In the genomic region with DNA sequence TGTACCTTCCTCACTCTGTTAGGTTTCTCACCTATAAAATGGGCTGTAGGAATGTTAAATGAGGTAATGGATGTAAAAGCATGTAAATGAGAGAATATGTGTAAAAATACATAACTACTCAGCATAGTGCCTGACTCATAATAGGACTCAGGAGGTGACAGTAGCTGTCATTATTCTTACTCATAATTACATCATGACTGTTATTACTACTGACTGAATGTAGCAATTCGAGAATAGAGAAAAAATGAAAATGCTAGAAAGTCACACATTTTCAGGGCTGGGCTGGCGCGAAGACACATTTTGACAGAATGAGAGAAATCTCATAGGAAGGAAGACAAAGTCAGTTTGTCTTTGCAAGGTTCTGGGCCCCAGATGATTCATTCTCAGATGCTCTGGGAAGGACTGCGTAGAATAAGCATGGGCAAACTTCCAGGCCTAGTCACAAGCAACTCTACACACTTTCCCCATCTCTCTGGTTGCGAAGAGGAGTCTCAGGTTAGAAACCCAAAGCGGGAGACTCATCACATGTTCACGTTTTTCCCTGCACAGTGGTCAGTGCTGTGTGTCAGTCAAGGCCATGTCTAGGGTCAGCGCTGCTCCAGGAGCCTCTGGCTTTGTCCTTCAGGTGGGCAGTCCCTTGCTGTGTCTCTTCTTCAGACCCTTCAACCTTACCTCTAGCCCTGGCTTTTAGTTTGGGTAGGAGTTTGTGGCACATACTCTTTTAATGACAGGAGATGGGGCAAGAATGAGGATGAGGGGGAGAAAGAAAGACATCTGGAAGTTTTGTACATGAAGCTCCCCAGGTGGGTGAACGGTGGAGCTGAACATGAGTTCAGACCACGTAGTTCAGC, we compare ENCODE assay signal across 1 cellular context.
TF ChIP-seq lines count a peak whose summit lies in the region.

No MANE protein-coding gene starts in this region.

TF ChIP-seq in GM12878, 131 proteins besides CTCF, POLR2A, EP300 and RAD21 (continued from another document and continues in another):
- TF ChIP-seq ZBTB4 (CRISPR knock-in tag; IDR thresholded peaks at IDR 0.05) = no peak
- peak; percentile 83; the same call in 1 of the 2 replicates for TF ChIP-seq IRF4 (IDR thresholded peaks at IDR 0.05; ENCODE audit: low read depth, low read length)
- TF ChIP-seq CREM (IDR thresholded peaks at IDR 0.05; ENCODE audit: low read depth) = peak; percentile 95
- 0 out of 2 replicates have a peak, but pooled peaks have one; percentile 19 for TF ChIP-seq CBX5 (IDR thresholded peaks at IDR 0.05; ENCODE audit: low read depth)
- TF ChIP-seq TBL1XR1 (IDR thresholded peaks at IDR 0.05; ENCODE audit: low read depth, low read length) = no peak
- no peak for TF ChIP-seq RBBP5 (conservative IDR thresholded peaks at IDR 0.05)
- peak; percentile 60 to 63; a peak in 3 of 4 replicates for TF ChIP-seq IKZF2 (IDR thresholded peaks at IDR 0.05)
- TF ChIP-seq, protein P1, sequence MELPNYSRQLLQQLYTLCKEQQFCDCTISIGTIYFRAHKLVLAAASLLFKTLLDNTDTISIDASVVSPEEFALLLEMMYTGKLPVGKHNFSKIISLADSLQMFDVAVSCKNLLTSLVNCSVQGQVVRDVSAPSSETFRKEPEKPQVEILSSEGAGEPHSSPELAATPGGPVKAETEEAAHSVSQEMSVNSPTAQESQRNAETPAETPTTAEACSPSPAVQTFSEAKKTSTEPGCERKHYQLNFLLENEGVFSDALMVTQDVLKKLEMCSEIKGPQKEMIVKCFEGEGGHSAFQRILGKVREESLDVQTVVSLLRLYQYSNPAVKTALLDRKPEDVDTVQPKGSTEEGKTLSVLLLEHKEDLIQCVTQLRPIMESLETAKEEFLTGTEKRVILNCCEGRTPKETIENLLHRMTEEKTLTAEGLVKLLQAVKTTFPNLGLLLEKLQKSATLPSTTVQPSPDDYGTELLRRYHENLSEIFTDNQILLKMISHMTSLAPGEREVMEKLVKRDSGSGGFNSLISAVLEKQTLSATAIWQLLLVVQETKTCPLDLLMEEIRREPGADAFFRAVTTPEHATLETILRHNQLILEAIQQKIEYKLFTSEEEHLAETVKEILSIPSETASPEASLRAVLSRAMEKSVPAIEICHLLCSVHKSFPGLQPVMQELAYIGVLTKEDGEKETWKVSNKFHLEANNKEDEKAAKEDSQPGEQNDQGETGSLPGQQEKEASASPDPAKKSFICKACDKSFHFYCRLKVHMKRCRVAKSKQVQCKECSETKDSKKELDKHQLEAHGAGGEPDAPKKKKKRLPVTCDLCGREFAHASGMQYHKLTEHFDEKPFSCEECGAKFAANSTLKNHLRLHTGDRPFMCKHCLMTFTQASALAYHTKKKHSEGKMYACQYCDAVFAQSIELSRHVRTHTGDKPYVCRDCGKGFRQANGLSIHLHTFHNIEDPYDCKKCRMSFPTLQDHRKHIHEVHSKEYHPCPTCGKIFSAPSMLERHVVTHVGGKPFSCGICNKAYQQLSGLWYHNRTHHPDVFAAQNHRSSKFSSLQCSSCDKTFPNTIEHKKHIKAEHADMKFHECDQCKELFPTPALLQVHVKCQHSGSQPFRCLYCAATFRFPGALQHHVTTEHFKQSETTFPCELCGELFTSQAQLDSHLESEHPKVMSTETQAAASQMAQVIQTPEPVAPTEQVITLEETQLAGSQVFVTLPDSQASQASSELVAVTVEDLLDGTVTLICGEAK (IDR thresholded peaks at IDR 0.05; ENCODE audit: borderline replicate concordance) = no peak
- TF ChIP-seq ESRRA (IDR thresholded peaks at IDR 0.05; ENCODE audit: low read length) = no peak
- no peak for TF ChIP-seq ZSCAN29 (IDR thresholded peaks at IDR 0.05)
- TF ChIP-seq FOXM1 (IDR thresholded peaks at IDR 0.05; ENCODE audit: low read depth, low read length) = peak; percentile 89; the same call in 1 of the 2 replicates
- TF ChIP-seq, protein P2, sequence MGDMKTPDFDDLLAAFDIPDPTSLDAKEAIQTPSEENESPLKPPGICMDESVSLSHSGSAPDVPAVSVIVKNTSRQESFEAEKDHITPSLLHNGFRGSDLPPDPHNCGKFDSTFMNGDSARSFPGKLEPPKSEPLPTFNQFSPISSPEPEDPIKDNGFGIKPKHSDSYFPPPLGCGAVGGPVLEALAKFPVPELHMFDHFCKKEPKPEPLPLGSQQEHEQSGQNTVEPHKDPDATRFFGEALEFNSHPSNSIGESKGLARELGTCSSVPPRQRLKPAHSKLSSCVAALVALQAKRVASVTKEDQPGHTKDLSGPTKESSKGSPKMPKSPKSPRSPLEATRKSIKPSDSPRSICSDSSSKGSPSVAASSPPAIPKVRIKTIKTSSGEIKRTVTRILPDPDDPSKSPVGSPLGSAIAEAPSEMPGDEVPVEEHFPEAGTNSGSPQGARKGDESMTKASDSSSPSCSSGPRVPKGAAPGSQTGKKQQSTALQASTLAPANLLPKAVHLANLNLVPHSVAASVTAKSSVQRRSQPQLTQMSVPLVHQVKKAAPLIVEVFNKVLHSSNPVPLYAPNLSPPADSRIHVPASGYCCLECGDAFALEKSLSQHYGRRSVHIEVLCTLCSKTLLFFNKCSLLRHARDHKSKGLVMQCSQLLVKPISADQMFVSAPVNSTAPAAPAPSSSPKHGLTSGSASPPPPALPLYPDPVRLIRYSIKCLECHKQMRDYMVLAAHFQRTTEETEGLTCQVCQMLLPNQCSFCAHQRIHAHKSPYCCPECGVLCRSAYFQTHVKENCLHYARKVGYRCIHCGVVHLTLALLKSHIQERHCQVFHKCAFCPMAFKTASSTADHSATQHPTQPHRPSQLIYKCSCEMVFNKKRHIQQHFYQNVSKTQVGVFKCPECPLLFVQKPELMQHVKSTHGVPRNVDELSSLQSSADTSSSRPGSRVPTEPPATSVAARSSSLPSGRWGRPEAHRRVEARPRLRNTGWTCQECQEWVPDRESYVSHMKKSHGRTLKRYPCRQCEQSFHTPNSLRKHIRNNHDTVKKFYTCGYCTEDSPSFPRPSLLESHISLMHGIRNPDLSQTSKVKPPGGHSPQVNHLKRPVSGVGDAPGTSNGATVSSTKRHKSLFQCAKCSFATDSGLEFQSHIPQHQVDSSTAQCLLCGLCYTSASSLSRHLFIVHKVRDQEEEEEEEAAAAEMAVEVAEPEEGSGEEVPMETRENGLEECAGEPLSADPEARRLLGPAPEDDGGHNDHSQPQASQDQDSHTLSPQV (IDR thresholded peaks at IDR 0.05) = no peak
- TF ChIP-seq NR2F1 (conservative IDR thresholded peaks at IDR 0.05) = no peak
- no peak for TF ChIP-seq SP1 (IDR thresholded peaks at IDR 0.05; ENCODE audit: low read depth, low read length)
- peak in 1 of 2 experiments; percentile 93; a peak in 1 of 4 replicates for TF ChIP-seq CEBPB (IDR thresholded peaks at IDR 0.05; ENCODE audit: borderline replicate concordance in 1 of 2, low read depth in 2 of 2, low read length in 2 of 2)
- TF ChIP-seq GATAD2B (conservative IDR thresholded peaks at IDR 0.05; ENCODE audit: low read depth) = no peak
- no peak for TF ChIP-seq SUPT20H (IDR thresholded peaks at IDR 0.05; ENCODE audit: borderline replicate concordance, control insufficient read depth, low read depth, low read length)
- no peak for TF ChIP-seq RB1 (IDR thresholded peaks at IDR 0.05; ENCODE audit: borderline replicate concordance)
- no peak for TF ChIP-seq KLF5 (IDR thresholded peaks at IDR 0.05; ENCODE audit: partially characterized antibody)
- peak; percentile 79; the same call in 1 of the 2 replicates for TF ChIP-seq MEF2A (IDR thresholded peaks at IDR 0.05; ENCODE audit: insufficient read depth, low read depth, low read length)
- TF ChIP-seq CHD4 (IDR thresholded peaks at IDR 0.05) = no peak
- no peak for TF ChIP-seq ZNF207 (IDR thresholded peaks at IDR 0.05; ENCODE audit: borderline replicate concordance)
- no peak for TF ChIP-seq PAX5 (IDR thresholded peaks at IDR 0.05; ENCODE audit: borderline replicate concordance, low read depth, low read length)
- TF ChIP-seq MTA2 (IDR thresholded peaks at IDR 0.05; ENCODE audit: low read depth) = peak; percentile 80
- TF ChIP-seq, protein P3, sequence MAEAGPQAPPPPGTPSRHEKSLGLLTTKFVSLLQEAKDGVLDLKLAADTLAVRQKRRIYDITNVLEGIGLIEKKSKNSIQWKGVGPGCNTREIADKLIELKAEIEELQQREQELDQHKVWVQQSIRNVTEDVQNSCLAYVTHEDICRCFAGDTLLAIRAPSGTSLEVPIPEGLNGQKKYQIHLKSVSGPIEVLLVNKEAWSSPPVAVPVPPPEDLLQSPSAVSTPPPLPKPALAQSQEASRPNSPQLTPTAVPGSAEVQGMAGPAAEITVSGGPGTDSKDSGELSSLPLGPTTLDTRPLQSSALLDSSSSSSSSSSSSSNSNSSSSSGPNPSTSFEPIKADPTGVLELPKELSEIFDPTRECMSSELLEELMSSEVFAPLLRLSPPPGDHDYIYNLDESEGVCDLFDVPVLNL (IDR thresholded peaks at IDR 0.05; ENCODE audit: low read depth, low read length) = no peak
- TF ChIP-seq ETV6 (conservative IDR thresholded peaks at IDR 0.05 in 1 of 2, IDR thresholded peaks at IDR 0.05 in 1 of 2; ENCODE audit: borderline replicate concordance in 1 of 2, low read depth in 1 of 2) = peak in 1 of 2 experiments; percentile 81; a peak in 1 of 4 replicates
- TF ChIP-seq, protein P4, sequence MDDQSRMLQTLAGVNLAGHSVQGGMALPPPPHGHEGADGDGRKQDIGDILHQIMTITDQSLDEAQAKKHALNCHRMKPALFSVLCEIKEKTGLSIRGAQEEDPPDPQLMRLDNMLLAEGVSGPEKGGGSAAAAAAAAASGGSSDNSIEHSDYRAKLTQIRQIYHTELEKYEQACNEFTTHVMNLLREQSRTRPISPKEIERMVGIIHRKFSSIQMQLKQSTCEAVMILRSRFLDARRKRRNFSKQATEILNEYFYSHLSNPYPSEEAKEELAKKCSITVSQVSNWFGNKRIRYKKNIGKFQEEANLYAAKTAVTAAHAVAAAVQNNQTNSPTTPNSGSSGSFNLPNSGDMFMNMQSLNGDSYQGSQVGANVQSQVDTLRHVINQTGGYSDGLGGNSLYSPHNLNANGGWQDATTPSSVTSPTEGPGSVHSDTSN (IDR thresholded peaks at IDR 0.05; ENCODE audit: insufficient replicate concordance, low read depth, low read length) = no peak
- no peak for TF ChIP-seq HCFC1 (IDR thresholded peaks at IDR 0.05; ENCODE audit: low read length)
- TF ChIP-seq SREBF2 (IDR thresholded peaks at IDR 0.05; ENCODE audit: low read length) = no peak
- no peak for TF ChIP-seq SUZ12 (IDR thresholded peaks at IDR 0.05; ENCODE audit: unreplicated experiment)
- TF ChIP-seq SMAD1 (IDR thresholded peaks at IDR 0.05; ENCODE audit: low read depth, partially characterized antibody) = no peak
- no peak for TF ChIP-seq BACH1 (IDR thresholded peaks at IDR 0.05; ENCODE audit: borderline replicate concordance)
- TF ChIP-seq RFX5 (IDR thresholded peaks at IDR 0.05; ENCODE audit: low read depth, low read length) = no peak
- no peak for TF ChIP-seq SMC3 (IDR thresholded peaks at IDR 0.05; ENCODE audit: borderline replicate concordance, low read length)
- peak; percentile 90; the same call in 1 of the 2 replicates for TF ChIP-seq ZBED1 (IDR thresholded peaks at IDR 0.05; ENCODE audit: borderline replicate concordance)
- no peak for TF ChIP-seq LARP7 (IDR thresholded peaks at IDR 0.05)
- no peak for TF ChIP-seq STAT3 (IDR thresholded peaks at IDR 0.05; ENCODE audit: low read depth, low read length)
- TF ChIP-seq CHD1 (IDR thresholded peaks at IDR 0.05; ENCODE audit: low read depth, low read length) = no peak
- TF ChIP-seq BMI1 (IDR thresholded peaks at IDR 0.05; ENCODE audit: borderline replicate concordance) = no peak
- TF ChIP-seq POLR2AphosphoS2 (IDR thresholded peaks at IDR 0.05; ENCODE audit: low read depth, low read length) = no peak
- no peak for TF ChIP-seq MYB (IDR thresholded peaks at IDR 0.05; ENCODE audit: borderline replicate concordance, low read depth, low read length)
- peak; percentile 92; the same call in 1 of the 2 replicates for TF ChIP-seq PML (IDR thresholded peaks at IDR 0.05; ENCODE audit: low read length)
- no peak for TF ChIP-seq TCF12 (IDR thresholded peaks at IDR 0.05; ENCODE audit: low read depth, low read length)
- no peak for TF ChIP-seq STAT1 (conservative IDR thresholded peaks at IDR 0.05)
- peak; percentile 81 for TF ChIP-seq EED (IDR thresholded peaks at IDR 0.05; ENCODE audit: low read depth)
- no peak for TF ChIP-seq SIX5 (IDR thresholded peaks at IDR 0.05; ENCODE audit: low read depth, low read length, severe bottlenecking)
- TF ChIP-seq ATF2 (IDR thresholded peaks at IDR 0.05; ENCODE audit: low read length) = peak; percentile 99
- TF ChIP-seq PAX8 (IDR thresholded peaks at IDR 0.05) = no peak
- TF ChIP-seq SMAD5 (IDR thresholded peaks at IDR 0.05; ENCODE audit: low read depth) = no peak
- TF ChIP-seq JUNB (IDR thresholded peaks at IDR 0.05) = peak; percentile 100
- TF ChIP-seq SPI1 (IDR thresholded peaks at IDR 0.05; ENCODE audit: borderline replicate concordance, insufficient read depth, low read depth, low read length) = no peak
- TF ChIP-seq SREBF1 (IDR thresholded peaks at IDR 0.05; ENCODE audit: low read length) = no peak
- no peak for TF ChIP-seq ASH2L (IDR thresholded peaks at IDR 0.05; ENCODE audit: borderline replicate concordance, low read depth)
- TF ChIP-seq HDAC6 (IDR thresholded peaks at IDR 0.05; ENCODE audit: unreplicated experiment) = no peak
